In genomic region chr18:5668087-5668715, GRCh38 we compare ENCODE assay signal across 22 cellular contexts.
"Had no signal": no experiment of that assay in that cellular context is flagged by ENCODE, and none has a peak within 500 bp of the region (broad histone marks: within the 10 kb centered on the region; RNA-seq: fewer than 3 reads in every experiment).

No MANE protein-coding gene starts in this region.

- DNase-seq: heart right ventricle; islet precursor cell; left ventricle myocardium inferior; midbrain; mucosa of descending colon; naive thymus-derived CD4-positive, alpha-beta T cell; ovary; stimulated activated CD4-positive, alpha-beta T cell treated with anti-CD3 and anti-CD28 coated beads, Interleukin-12 subunit alpha, Interleukin-12 subunit beta, amount 100 ng/mL, for 4 hours; stimulated activated CD4-positive, alpha-beta T cell treated with anti-CD3 and anti-CD28 coated beads, Interleukin-15, amount 100 ng/mL, for 24 hours; stimulated activated CD4-positive, alpha-beta T cell treated with anti-CD3 and anti-CD28 coated beads, Interleukin-2, amount 100 ng/mL, for 24 hours; stimulated activated CD4-positive, alpha-beta T cell treated with anti-CD3 and anti-CD28 coated beads, Interleukin-4, amount 100 ng/mL, for 1 hour; stimulated activated naive B cell treated with anti-CD40 and anti-IgM and Interleukin-4, amounts not matched to agents 10 μg/mL and 1 μg/mL and 100 μg/mL, for 72 hours; stimulated activated naive CD8-positive, alpha-beta T cell treated with anti-CD3 and anti-CD28 coated beads, Interleukin-15, Interleukin-2, amounts not matched to agents 100 U/mL and 50 U/mL, for 24 hours had no signal

- ATAC-seq: heart right ventricle; mucosa of descending colon; naive thymus-derived CD4-positive, alpha-beta T cell; sciatic nerve; stimulated activated naive B cell treated with anti-CD40 and anti-IgM and Interleukin-4, amounts not matched to agents 10 μg/mL and 1 μg/mL and 100 μg/mL, for 72 hours; stimulated activated naive CD8-positive, alpha-beta T cell treated with anti-CD3 and anti-CD28 coated beads, Interleukin-15, Interleukin-2, amounts not matched to agents 100 U/mL and 50 U/mL, for 24 hours had no signal

- H2AFZ ChIP-seq: hepatocyte had no signal

- H3K27me3 ChIP-seq: hepatocyte, ovary, right atrium auricular region, tibial nerve had no signal

- H3K4me2 ChIP-seq: hepatocyte had no signal

- H3K4me1 ChIP-seq: heart right ventricle, left ventricle myocardium inferior, right atrium auricular region, tibial nerve had no signal

- H3K4me3 ChIP-seq: heart right ventricle, hepatocyte, left ventricle myocardium inferior, lung, mucosa of descending colon, ovary, right atrium auricular region, skin epidermis, tibial nerve had no signal

- H3K9me3 ChIP-seq: mucosa of descending colon, right atrium auricular region had no signal

- H3K4me3 Mint-ChIP-seq: naive thymus-derived CD4-positive, alpha-beta T cell; natural killer cell treated with Interleukin-12 subunit alpha and Interleukin-12 subunit beta and Interleukin-15 and Interleukin-18, amount 100 ng/mL, for 72 hours; stimulated activated naive B cell treated with anti-CD40 and anti-IgM and Interleukin-4, amounts not matched to agents 10 μg/mL and 1 μg/mL and 100 μg/mL, for 72 hours; type B pancreatic cell had no signal

- H3K27me3 Mint-ChIP-seq: natural killer cell treated with Interleukin-12 subunit alpha and Interleukin-12 subunit beta and Interleukin-15 and Interleukin-18, amount 100 ng/mL, for 72 hours; stimulated activated naive B cell treated with anti-CD40 and anti-IgM and Interleukin-4, amounts not matched to agents 10 μg/mL and 1 μg/mL and 100 μg/mL, for 72 hours had no signal

- H3K4me1 Mint-ChIP-seq: stimulated activated naive B cell treated with anti-CD40 and anti-IgM and Interleukin-4, amounts not matched to agents 10 μg/mL and 1 μg/mL and 100 μg/mL, for 72 hours had no signal

- H3K27ac ChIP-seq: heart right ventricle, hepatocyte, left ventricle myocardium inferior, ovary, right atrium auricular region, skin epidermis, tibial nerve had no signal

- H3K27ac Mint-ChIP-seq: naive thymus-derived CD4-positive, alpha-beta T cell; natural killer cell treated with Interleukin-12 subunit alpha and Interleukin-12 subunit beta and Interleukin-15 and Interleukin-18, amount 100 ng/mL, for 72 hours; progenitor cell of endocrine pancreas; stimulated activated naive B cell treated with anti-CD40 and anti-IgM and Interleukin-4, amounts not matched to agents 10 μg/mL and 1 μg/mL and 100 μg/mL, for 72 hours; type B pancreatic cell had no signal

- H3K36me3 ChIP-seq: heart right ventricle, left ventricle myocardium inferior, ovary, right atrium auricular region, tibial nerve had no signal

- H3K36me3 Mint-ChIP-seq: naive thymus-derived CD4-positive, alpha-beta T cell; natural killer cell treated with Interleukin-12 subunit alpha and Interleukin-12 subunit beta and Interleukin-15 and Interleukin-18, amount 100 ng/mL, for 72 hours; stimulated activated naive B cell treated with anti-CD40 and anti-IgM and Interleukin-4, amounts not matched to agents 10 μg/mL and 1 μg/mL and 100 μg/mL, for 72 hours; type B pancreatic cell had no signal
